ENCODE assay signal across 8 cellular contexts in genomic region chr4:36244257-36245084, GRCh38. TPM values are rescaled to one million over a fixed set of nuclear protein-coding genes. Genes with fewer than 3 reads are reported as not detected.
DNase-seq lines count a peak whose midpoint lies in the region; ATAC-seq and TF ChIP-seq lines count a peak whose summit lies in the region.

Gene ARAP2, minus strand, starts transcription at chr4:36244514. Its CDS starts 15,028 bp downstream, at chr4:36229486.

- H3K27me3 ChIP-seq in fibroblast of lung (ENCODE audit: control insufficient read depth, insufficient read depth, low read length) = no peaks in the 10 kb centered on the region
- H3K27me3 ChIP-seq in stomach = peaks cover 0 to 4% (median 0%) of the 10 kb centered on the region in 3 donors

- intact Hi-C loops in stomach (cut with DNase I; ENCODE audit: low total_unique reads) = no loop called here

- peak within 1 kb of the TSS; percentile 94 for H3K4me3 Mint-ChIP-seq in activated T-cell treated with anti-CD3 and anti-CD28 coated beads, Interleukin-2, amount 50 U/mL, for 24 hours
- H3K4me3 Mint-ChIP-seq in neural crest cell = peak within 1 kb of the TSS; percentile 90

- peak within 1 kb of the TSS; percentile 98 for H3K27ac Mint-ChIP-seq in activated T-cell treated with anti-CD3 and anti-CD28 coated beads, Interleukin-2, amount 50 U/mL, for 24 hours
- H3K27ac Mint-ChIP-seq in neural crest cell (ENCODE audit: unreplicated experiment) = no peak within 1 kb of the TSS

- H2AFZ ChIP-seq in fibroblast of lung (ENCODE audit: low read length) = no peak within 1 kb of the TSS

- no peak for TF ChIP-seq CTCF in fibroblast of lung (conservative IDR thresholded peaks at IDR 0.05 in 1 of 2, IDR thresholded peaks at IDR 0.05 in 1 of 2; ENCODE audit: low read depth in 1 of 2, low read length in 2 of 2)
- TF ChIP-seq CTCF in neural crest cell (conservative IDR thresholded peaks at IDR 0.05) = peak; percentile 33
- no peak for TF ChIP-seq CTCF in stomach (IDR thresholded peaks at IDR 0.05)

- no peaks in the 10 kb centered on the region for H3K79me2 ChIP-seq in fibroblast of lung (ENCODE audit: control insufficient read depth, insufficient read depth, low read length)

- no peaks in the 10 kb centered on the region for H4K20me1 ChIP-seq in fibroblast of lung (ENCODE audit: control insufficient read depth, extremely low read depth, insufficient read depth, low read length)

- peak; percentile 49 for ATAC-seq in HG03066 (IDR thresholded peaks at IDR 0.05; ENCODE audit: low read depth, unreplicated experiment)

- peaks cover 40% of the 10 kb centered on the region for H3K4me1 Mint-ChIP-seq in activated T-cell treated with anti-CD3 and anti-CD28 coated beads, Interleukin-2, amount 50 U/mL, for 24 hours (ENCODE audit: low read depth)
- peaks cover 14% of the 10 kb centered on the region for H3K4me1 Mint-ChIP-seq in neural crest cell

- H3K4me2 ChIP-seq in fibroblast of lung (ENCODE audit: extremely low read depth, insufficient read depth, low read length) = peak within 1 kb of the TSS; percentile 35

- TF ChIP-seq POLR2A in GM18526 (IDR thresholded peaks at IDR 0.05; ENCODE audit: extremely low read depth, insufficient read length) = peak; percentile 42
- TF ChIP-seq POLR2A in stomach (IDR thresholded peaks at IDR 0.05) = no peak

- no peaks in the 10 kb centered on the region for H3K4me1 ChIP-seq in fibroblast of lung (ENCODE audit: control insufficient read depth, extremely low read depth, insufficient read depth, low read length)
- peaks cover 4 to 34% (median 24%) of the 10 kb centered on the region in 4 donors for H3K4me1 ChIP-seq in stomach

- no peaks in the 10 kb centered on the region for H3K27me3 Mint-ChIP-seq in activated T-cell treated with anti-CD3 and anti-CD28 coated beads, Interleukin-2, amount 50 U/mL, for 24 hours
- H3K27me3 Mint-ChIP-seq in neural crest cell (ENCODE audit: low read depth) = peaks cover 64% of the 10 kb centered on the region

- 2 to 12% (median 2%) methylated on average over 7 to 81 of the region's 81 CpGs for WGBS in stomach, 5 donors

- H3K27ac ChIP-seq in fibroblast of lung (ENCODE audit: insufficient read depth, low read length) (no peak within 1 kb of the TSS), stomach (peak within 1 kb of the TSS; percentile 91 to 97 (median 94))

- H3K9ac ChIP-seq in fibroblast of lung (ENCODE audit: insufficient read depth, low read length) = no peak within 1 kb of the TSS

- H3K4me3 ChIP-seq in fibroblast of lung (replicated peaks in 1 of 4; ENCODE audit: control extremely low read depth in 1 of 4, insufficient read depth in 1 of 4, low read depth in 3 of 4, low read length in 4 of 4) (peak within 1 kb of the TSS in 3 of 4 experiments; percentile 16 to 64 (median 51)), stomach (peak within 1 kb of the TSS; percentile 64 to 82 (median 71))

- no peaks in the 10 kb centered on the region for H3K36me3 ChIP-seq in fibroblast of lung (ENCODE audit: control insufficient read depth, insufficient read depth, low read length)
- H3K36me3 ChIP-seq in stomach = no peaks in the 10 kb centered on the region

- no peaks in the 10 kb centered on the region for H3K9me3 Mint-ChIP-seq in activated T-cell treated with anti-CD3 and anti-CD28 coated beads, Interleukin-2, amount 50 U/mL, for 24 hours
- H3K9me3 Mint-ChIP-seq in neural crest cell = no peaks in the 10 kb centered on the region

- DNase-seq in A172 (ENCODE audit: low spot score) (peak; percentile 33), NOMO-1 (lab: John Stamatoyannopoulos, UW; ENCODE audit: unreplicated experiment in 2 of 2) (peak; percentile 41 to 49), fibroblast of lung (ENCODE audit: low read depth in 2 of 2) (peak; percentile 12 to 68), neural crest cell (ENCODE audit: low read depth, low spot score) (no peak), stomach (peak; percentile 80)
- DNase-seq in activated T-cell treated with anti-CD3 and anti-CD28 coated beads, Interleukin-2, amount 50 U/mL, for 24 hours = peak; percentile 84

- peaks cover 29% of the 10 kb centered on the region for H3K36me3 Mint-ChIP-seq in activated T-cell treated with anti-CD3 and anti-CD28 coated beads, Interleukin-2, amount 50 U/mL, for 24 hours (ENCODE audit: low read depth)
- no peaks in the 10 kb centered on the region for H3K36me3 Mint-ChIP-seq in neural crest cell (ENCODE audit: low read depth)

- H3K9me3 ChIP-seq in fibroblast of lung (ENCODE audit: control insufficient read depth, insufficient read depth, low read depth, low read length) (no peaks in the 10 kb centered on the region), stomach (no peaks in the 10 kb centered on the region)

- TF ChIP-seq EP300 in stomach (IDR thresholded peaks at IDR 0.05) = no peak

RNA-seq across cellular contexts. Expression of gene ARAP2, which starts in this region (rescaled TPM):
- total RNA-seq in A172 (2014; rRNA removed; shearing (Covaris generic)) = 7.4 and 26.9 TPM in 2 replicates
- total RNA-seq in fibroblast of lung = 2.3 and 3.0 TPM in 2 replicates
- 0.05 and 0.11 TPM in 2 replicates for polyA plus RNA-seq in fibroblast of lung
- 0.03 TPM in 1 of 2 replicates, not detected in the other for polyA plus RNA-seq in fibroblast of lung (2012)
- polyA minus RNA-seq in fibroblast of lung (ENCODE audit: low replicate concordance) = not detected in 2 replicates
- total RNA-seq in neural crest cell = 0.93 TPM in 2 replicates
- 10 to 100 TPM; 12.7 to 69.4 (median 27.7) TPM for total RNA-seq in stomach
- polyA plus RNA-seq in stomach = 1 to 10 TPM; 2.2 to 4.6 (median 2.6) TPM
